1 cellular context compared by ENCODE assay signal in genomic region chr13:94601446-94602431, GRCh38.
TF ChIP-seq lines count a peak whose summit lies in the region.

GPR180 (plus strand) TSS chr13:94601857; CDS start chr13:94601928, 71 bp downstream.

TF ChIP-seq in GM12878, 131 proteins besides CTCF, POLR2A, EP300 and RAD21 (continued from another document and continues in another):
- TF ChIP-seq ZNF592 (IDR thresholded peaks at IDR 0.05) (no peak), GABPA (IDR thresholded peaks at IDR 0.05; ENCODE audit: low read depth) (peak; percentile 14; the same call in 1 of the 2 replicates), ZNF207 (IDR thresholded peaks at IDR 0.05; ENCODE audit: borderline replicate concordance) (peak; percentile 81; the same call in 1 of the 2 replicates), KLF5 (IDR thresholded peaks at IDR 0.05; ENCODE audit: partially characterized antibody) (peak; percentile 54), HDGF (IDR thresholded peaks at IDR 0.05) (no peak), RCOR1 (conservative IDR thresholded peaks at IDR 0.05; ENCODE audit: low read depth, low read length) (no peak), TARDBP (IDR thresholded peaks at IDR 0.05; ENCODE audit: borderline replicate concordance) (no peak), ZBED1 (IDR thresholded peaks at IDR 0.05; ENCODE audit: borderline replicate concordance) (no peak), ASH2L (IDR thresholded peaks at IDR 0.05; ENCODE audit: borderline replicate concordance, low read depth) (no peak), ETV6 (conservative IDR thresholded peaks at IDR 0.05 in 1 of 2, IDR thresholded peaks at IDR 0.05 in 1 of 2; ENCODE audit: borderline replicate concordance in 1 of 2, low read depth in 1 of 2) (no peak), NFYA (IDR thresholded peaks at IDR 0.05; ENCODE audit: borderline replicate concordance, low read depth, low read length) (no peak), ATF7 (IDR thresholded peaks at IDR 0.05; ENCODE audit: low read depth) (no peak), SUZ12 (IDR thresholded peaks at IDR 0.05; ENCODE audit: unreplicated experiment) (no peak), NKRF (conservative IDR thresholded peaks at IDR 0.05) (peak; percentile 81), CEBPZ (IDR thresholded peaks at IDR 0.05; ENCODE audit: low read depth, low read length) (peak; percentile 83), CHD4 (IDR thresholded peaks at IDR 0.05) (no peak), JUND (IDR thresholded peaks at IDR 0.05; ENCODE audit: low read depth, low read length) (no peak), EZH2 (IDR thresholded peaks at IDR 0.05; ENCODE audit: borderline replicate concordance, control insufficient read depth, low read depth, low read length) (no peak), IKZF1 (conservative IDR thresholded peaks at IDR 0.05) (peak; percentile 92), KDM1A (IDR thresholded peaks at IDR 0.05; ENCODE audit: borderline replicate concordance) (no peak), ZNF274 (IDR thresholded peaks at IDR 0.05; ENCODE audit: insufficient read depth, insufficient read length) (no peak), MTA2 (IDR thresholded peaks at IDR 0.05; ENCODE audit: low read depth) (no peak), NRF1 (conservative IDR thresholded peaks at IDR 0.05; ENCODE audit: low read depth, low read length) (peak; percentile 54), MTA3 (IDR thresholded peaks at IDR 0.05; ENCODE audit: borderline replicate concordance, low read length) (no peak), NFXL1 (IDR thresholded peaks at IDR 0.05; ENCODE audit: borderline replicate concordance) (no peak), SPI1 (IDR thresholded peaks at IDR 0.05; ENCODE audit: borderline replicate concordance, insufficient read depth, low read depth, low read length) (no peak), BCL11A (IDR thresholded peaks at IDR 0.05; ENCODE audit: low read depth, low read length) (no peak), ZSCAN29 (IDR thresholded peaks at IDR 0.05) (no peak), PML (IDR thresholded peaks at IDR 0.05; ENCODE audit: low read length) (no peak), RELB (IDR thresholded peaks at IDR 0.05; ENCODE audit: low read depth) (no peak), HCFC1 (IDR thresholded peaks at IDR 0.05; ENCODE audit: low read length) (no peak), ZBTB11 (CRISPR knock-in tag; IDR thresholded peaks at IDR 0.05) (no peak), DPF2 (IDR thresholded peaks at IDR 0.05) (peak; percentile 75), MLLT1 (IDR thresholded peaks at IDR 0.05) (peak; percentile 41; the same call in 1 of the 2 replicates), BCLAF1 (IDR thresholded peaks at IDR 0.05) (no peak), MXI1 (IDR thresholded peaks at IDR 0.05; ENCODE audit: low read depth, low read length) (no peak; the same call in none of the 2 replicates), SREBF1 (IDR thresholded peaks at IDR 0.05; ENCODE audit: low read length) (no peak), CREB1 (IDR thresholded peaks at IDR 0.05; ENCODE audit: low read depth) (no peak), STAT3 (IDR thresholded peaks at IDR 0.05; ENCODE audit: low read depth, low read length) (no peak), PAX5 (IDR thresholded peaks at IDR 0.05; ENCODE audit: borderline replicate concordance, low read depth, low read length) (0 out of 2 replicates have a peak, but pooled peaks have one; percentile 14), HDAC6 (IDR thresholded peaks at IDR 0.05; ENCODE audit: unreplicated experiment) (no peak)
- TF ChIP-seq, protein P1, sequence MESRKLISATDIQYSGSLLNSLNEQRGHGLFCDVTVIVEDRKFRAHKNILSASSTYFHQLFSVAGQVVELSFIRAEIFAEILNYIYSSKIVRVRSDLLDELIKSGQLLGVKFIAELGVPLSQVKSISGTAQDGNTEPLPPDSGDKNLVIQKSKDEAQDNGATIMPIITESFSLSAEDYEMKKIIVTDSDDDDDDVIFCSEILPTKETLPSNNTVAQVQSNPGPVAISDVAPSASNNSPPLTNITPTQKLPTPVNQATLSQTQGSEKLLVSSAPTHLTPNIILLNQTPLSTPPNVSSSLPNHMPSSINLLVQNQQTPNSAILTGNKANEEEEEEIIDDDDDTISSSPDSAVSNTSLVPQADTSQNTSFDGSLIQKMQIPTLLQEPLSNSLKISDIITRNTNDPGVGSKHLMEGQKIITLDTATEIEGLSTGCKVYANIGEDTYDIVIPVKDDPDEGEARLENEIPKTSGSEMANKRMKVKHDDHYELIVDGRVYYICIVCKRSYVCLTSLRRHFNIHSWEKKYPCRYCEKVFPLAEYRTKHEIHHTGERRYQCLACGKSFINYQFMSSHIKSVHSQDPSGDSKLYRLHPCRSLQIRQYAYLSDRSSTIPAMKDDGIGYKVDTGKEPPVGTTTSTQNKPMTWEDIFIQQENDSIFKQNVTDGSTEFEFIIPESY (IDR thresholded peaks at IDR 0.05) = no peak
